22 cellular contexts compared by ENCODE assay signal in the genomic region with DNA sequence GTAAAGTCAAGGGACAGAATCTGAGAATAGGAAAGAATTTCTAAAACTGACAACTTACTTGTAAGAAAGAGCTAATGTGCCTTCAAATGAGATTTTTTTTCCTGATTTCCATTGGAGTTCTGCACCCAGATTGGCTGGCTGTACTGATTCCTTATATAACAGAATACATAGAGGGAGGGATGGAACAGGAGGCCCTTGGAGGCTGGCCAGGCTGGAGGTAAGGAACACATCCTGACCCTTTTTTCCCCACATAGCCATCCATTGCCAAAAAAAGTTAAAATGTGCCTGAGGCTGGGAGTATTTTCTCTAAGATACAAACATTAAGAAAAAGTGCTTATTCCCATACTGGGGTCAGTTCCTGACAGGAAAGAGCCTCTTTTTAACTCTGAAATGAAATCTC. TPM values are rescaled to one million over a fixed set of nuclear protein-coding genes. Genes with fewer than 3 reads are reported as not detected.
"Had no signal": no experiment of that assay in that cellular context is flagged by ENCODE, and none has a peak within 500 bp of the region (broad histone marks: within the 10 kb centered on the region; RNA-seq: fewer than 3 reads in every experiment).

No MANE protein-coding gene starts in this region.

- H3K36me3 ChIP-seq: MG63, Peyer's patch, SJCRH30 had no signal

- H3K27me3 ChIP-seq: Peyer's patch, SJCRH30 had no signal

- H3K9me3 ChIP-seq: Peyer's patch, SJCRH30 had no signal

- H3K4me3 ChIP-seq: MG63, PC-9, Peyer's patch, SJCRH30 had no signal

- H3K4me1 ChIP-seq: Peyer's patch, SJCRH30 had no signal

- H3K27ac ChIP-seq: PC-9, Peyer's patch, SJCRH30 had no signal

- DNase-seq: IMR-90, Karpas-422, MG63, NCI-H1092, NCI-H1105 treated with DMSO at 0.1 percent for 48 hours, NCI-H1417 treated with DMSO at 0.1 percent for 48 hours, NCI-H146, NCI-H187, NCI-H2029, NCI-H2171 treated with DMSO at 0.1 percent for 48 hours, NCI-H345, NCI-H446 treated with DMSO at 0.1 percent for 48 hours, NCI-H510A treated with DMSO at 0.1 percent for 48 hours, NCI-H82, PC-9, Peyer's patch, SHP77 treated with DMSO at 0.1 percent for 48 hours, SJCRH30 had no signal

RNA-seq across cellular contexts. Expression of a gene that starts 27.3 kb away (rescaled TPM):
- total RNA-seq: HepG2, HT1080, IMR-90, PC-9, Peyer's patch, Right ventricle myocardium inferior, RPMI7951, SJCRH30 had no signal

RNA-seq across cellular contexts. Expression of a gene that starts 38.0 kb away (rescaled TPM):
- total RNA-seq: HepG2, HT1080, IMR-90, PC-9, Right ventricle myocardium inferior, RPMI7951, SJCRH30 had no signal

RNA-seq across cellular contexts. Expression of a gene that starts 39.1 kb away (rescaled TPM):
- total RNA-seq: HepG2, HT1080, IMR-90, PC-9, Peyer's patch, Right ventricle myocardium inferior, RPMI7951, SJCRH30 had no signal

RNA-seq across cellular contexts. Expression of a gene that starts 50.0 kb away (rescaled TPM):
- total RNA-seq: HepG2, HT1080, IMR-90, PC-9, Peyer's patch, Right ventricle myocardium inferior, RPMI7951, SJCRH30 had no signal
